ENCODE assay signal across 8 cellular contexts in genomic region chr5:55226027-55226933, GRCh38. TPM values are rescaled to one million over a fixed set of nuclear protein-coding genes. Genes with fewer than 3 reads are reported as not detected.
A peak's percentile ranks its signal among the peaks of the same experiment; 100 is the strongest.
DNase-seq lines count a peak whose midpoint lies in the region; ATAC-seq and TF ChIP-seq lines count a peak whose summit lies in the region.

No MANE protein-coding gene starts in this region.

- H3K27me3 Mint-ChIP-seq in activated CD4-positive, alpha-beta T cell treated with anti-CD3 and anti-CD28 coated beads, Interleukin-2, amount 10 ng/mL, durations not matched to agents 24 days and 14 days: peaks cover 86% of the 10 kb centered on the region
- peaks cover 61 to 79% of the 10 kb centered on the region in 2 donors for H3K27me3 Mint-ChIP-seq in natural killer cell treated with Interleukin-12 subunit alpha and Interleukin-12 subunit beta and Interleukin-15 and Interleukin-18, amount 100 ng/mL, for 72 hours

- H3K36me3 Mint-ChIP-seq in activated CD4-positive, alpha-beta T cell treated with anti-CD3 and anti-CD28 coated beads, Interleukin-2, amount 10 ng/mL, durations not matched to agents 24 days and 14 days (ENCODE audit: low read depth): peaks cover 3% of the 10 kb centered on the region
- H3K36me3 Mint-ChIP-seq in natural killer cell treated with Interleukin-12 subunit alpha and Interleukin-12 subunit beta and Interleukin-15 and Interleukin-18, amount 100 ng/mL, for 72 hours: no peaks in the 10 kb centered on the region

- peak overlapping the region; percentile 72 for H3K4me3 Mint-ChIP-seq in activated CD4-positive, alpha-beta T cell treated with anti-CD3 and anti-CD28 coated beads, Interleukin-2, amount 10 ng/mL, durations not matched to agents 24 days and 14 days
- peak overlapping the region; percentile 51 for H3K4me3 Mint-ChIP-seq in natural killer cell treated with Interleukin-12 subunit alpha and Interleukin-12 subunit beta and Interleukin-15 and Interleukin-18, amount 100 ng/mL, for 72 hours

- peak; percentile 42 for ATAC-seq in GM18861 (IDR thresholded peaks at IDR 0.05; ENCODE audit: unreplicated experiment)
- ATAC-seq in HG03175 (IDR thresholded peaks at IDR 0.05; ENCODE audit: unreplicated experiment): peak; percentile 59
- peak; percentile 67 to 72 for ATAC-seq in natural killer cell treated with Interleukin-12 subunit alpha and Interleukin-12 subunit beta and Interleukin-15 and Interleukin-18, amount 100 ng/mL, for 72 hours

- peak; percentile 13 for DNase-seq in AG10803 (ENCODE audit: low read depth)
- DNase-seq in NCI-H345 (lab: John Stamatoyannopoulos, UW): peak; percentile 87
- peak; percentile 84 for DNase-seq in activated CD4-positive, alpha-beta T cell treated with anti-CD3 and anti-CD28 coated beads, Interleukin-2, amount 10 ng/mL, durations not matched to agents 24 days and 14 days
- DNase-seq in epithelial cell of proximal tubule (ENCODE audit: low read depth): no peak
- DNase-seq in natural killer cell treated with Interleukin-12 subunit alpha and Interleukin-12 subunit beta and Interleukin-15 and Interleukin-18, amount 100 ng/mL, for 72 hours (ENCODE audit: low spot score): no peak
- DNase-seq in midbrain (lab: John Stamatoyannopoulos, UW): no peak

- peak overlapping the region; percentile 34 for H3K27ac Mint-ChIP-seq in activated CD4-positive, alpha-beta T cell treated with anti-CD3 and anti-CD28 coated beads, Interleukin-2, amount 10 ng/mL, durations not matched to agents 24 days and 14 days
- H3K27ac Mint-ChIP-seq in natural killer cell treated with Interleukin-12 subunit alpha and Interleukin-12 subunit beta and Interleukin-15 and Interleukin-18, amount 100 ng/mL, for 72 hours: no peak overlapping the region

- peaks cover 3% of the 10 kb centered on the region for H3K9me3 Mint-ChIP-seq in activated CD4-positive, alpha-beta T cell treated with anti-CD3 and anti-CD28 coated beads, Interleukin-2, amount 10 ng/mL, durations not matched to agents 24 days and 14 days
- H3K9me3 Mint-ChIP-seq in natural killer cell treated with Interleukin-12 subunit alpha and Interleukin-12 subunit beta and Interleukin-15 and Interleukin-18, amount 100 ng/mL, for 72 hours: no peaks in the 10 kb centered on the region

- intact Hi-C loops in activated CD4-positive, alpha-beta T cell treated with anti-CD3 and anti-CD28 coated beads, Interleukin-2, amount 10 ng/mL, durations not matched to agents 24 days and 14 days (cut with micrococcal nuclease): no loop called here

- H3K4me1 Mint-ChIP-seq in activated CD4-positive, alpha-beta T cell treated with anti-CD3 and anti-CD28 coated beads, Interleukin-2, amount 10 ng/mL, durations not matched to agents 24 days and 14 days: peaks cover 31% of the 10 kb centered on the region
- peaks cover 10 to 28% of the 10 kb centered on the region in 2 donors for H3K4me1 Mint-ChIP-seq in natural killer cell treated with Interleukin-12 subunit alpha and Interleukin-12 subunit beta and Interleukin-15 and Interleukin-18, amount 100 ng/mL, for 72 hours (ENCODE audit: low read depth in 2 of 2)

- H3K4me3 ChIP-seq in AG10803 (ENCODE audit: low read length): no peak overlapping the region; the same call in 1 of the 2 replicates
- H3K4me3 ChIP-seq in epithelial cell of proximal tubule (ENCODE audit: low read depth, low read length): peak overlapping the region; percentile 67

- TF ChIP-seq CTCF in AG10803 (conservative IDR thresholded peaks at IDR 0.05; ENCODE audit: low read length): peak; percentile 34
- peak; percentile 79 for TF ChIP-seq CTCF in epithelial cell of proximal tubule (conservative IDR thresholded peaks at IDR 0.05; ENCODE audit: low read depth, low read length)

RNA-seq across cellular contexts. Expression of gene MCIDAS, which starts 0.8 kb away (rescaled TPM):
- total RNA-seq in activated CD4-positive, alpha-beta T cell treated with anti-CD3 and anti-CD28 coated beads, Interleukin-2, amount 10 ng/mL, durations not matched to agents 24 days and 14 days: not detected in 2 replicates
- total RNA-seq in epithelial cell of proximal tubule: 0.06 and 0.22 TPM in 2 replicates
- not detected for total RNA-seq in natural killer cell treated with Interleukin-12 subunit alpha and Interleukin-12 subunit beta and Interleukin-15 and Interleukin-18, amount 100 ng/mL, for 72 hours

RNA-seq across cellular contexts. Expression of gene CCNO, which starts 7.1 kb away (rescaled TPM):
- 0.26 TPM in 1 of 2 replicates, not detected in the other for total RNA-seq in activated CD4-positive, alpha-beta T cell treated with anti-CD3 and anti-CD28 coated beads, Interleukin-2, amount 10 ng/mL, durations not matched to agents 24 days and 14 days
- total RNA-seq in epithelial cell of proximal tubule: 1.8 and 3.0 TPM in 2 replicates
- not detected for total RNA-seq in natural killer cell treated with Interleukin-12 subunit alpha and Interleukin-12 subunit beta and Interleukin-15 and Interleukin-18, amount 100 ng/mL, for 72 hours

RNA-seq across cellular contexts. Expression of gene CDC20B, which starts 53.3 kb away (rescaled TPM):
- not detected in 2 replicates for total RNA-seq in activated CD4-positive, alpha-beta T cell treated with anti-CD3 and anti-CD28 coated beads, Interleukin-2, amount 10 ng/mL, durations not matched to agents 24 days and 14 days
- not detected in 2 replicates for total RNA-seq in epithelial cell of proximal tubule
- under 1 TPM in 1 of 2 donors, not detected in 1; 0.31 TPM for total RNA-seq in natural killer cell treated with Interleukin-12 subunit alpha and Interleukin-12 subunit beta and Interleukin-15 and Interleukin-18, amount 100 ng/mL, for 72 hours

Comparison
In these comparisons a context has a peak if more than half of its experiments do, and no peak if none do; other contexts are left out.
1. DNase-seq: peak in AG10803 (single experiment), NCI-H345 (single experiment) and activated CD4-positive, alpha-beta T cell treated with anti-CD3 and anti-CD28 coated beads, Interleukin-2, amount 10 ng/mL, durations not matched to agents 24 days and 14 days (single experiment); none in epithelial cell of proximal tubule (single experiment), natural killer cell treated with Interleukin-12 subunit alpha and Interleukin-12 subunit beta and Interleukin-15 and Interleukin-18, amount 100 ng/mL, for 72 hours (single experiment) and midbrain (single experiment).
2. Peak in every context shown above with its lines, with median percentiles within 50 percentile points of each other: ATAC-seq.